15 cellular contexts compared by ENCODE assay signal in genomic region chr16:68288252-68288650, GRCh38. TPM values are rescaled to one million over a fixed set of nuclear protein-coding genes. Genes with fewer than 3 reads are reported as not detected.
A peak's percentile ranks its signal among the peaks of the same experiment; 100 is the strongest.
DNase-seq lines count a peak whose midpoint lies in the region; ATAC-seq, FAIRE-seq and TF ChIP-seq lines count a peak whose summit lies in the region.
"Had no signal": no experiment of that assay in that cellular context is flagged by ENCODE, and none has a peak within 500 bp of the region (broad histone marks: within the 10 kb centered on the region; RNA-seq: fewer than 3 reads in every experiment).

No MANE protein-coding gene starts in this region.

- H3K27ac Mint-ChIP-seq in naive thymus-derived CD4-positive, alpha-beta T cell: peak overlapping the region; percentile 84 to 92 (median 90)
- H3K27ac Mint-ChIP-seq: type B pancreatic cell had no signal

- H3K36me3 Mint-ChIP-seq in naive thymus-derived CD4-positive, alpha-beta T cell: peaks cover 12 to 60% (median 37%) of the 10 kb centered on the region in 5 donors

- POLR2A ChIA-PET in naive thymus-derived CD4-positive, alpha-beta T cell (lab: Charles Lee): interaction anchor here (0.6 to 13.7 kb wide), 5 partner anchors 8 to 362 kb away, joined by 3 to 531 read pairs (median 43); partner anchors contain the start of genes PRMT7, SLC7A6 and SLC7A6OS

- CTCF ChIA-PET in naive thymus-derived CD4-positive, alpha-beta T cell (lab: Charles Lee): interaction anchor here (0.7 to 27.4 kb wide), 7 partner anchors 12 to 129 kb away, joined by 3 to 317 read pairs (median 4); partner anchors contain the start of gene SLC7A6

- intact Hi-C loops in Right ventricle myocardium inferior (cut with DNase I): no loop called here
- intact Hi-C loops in cardiac septum (cut with DNase I): no loop called here
- intact Hi-C loops in breast epithelium (cut with DNase I; ENCODE audit: low total_unique reads): no loop called here
- intact Hi-C loops in naive thymus-derived CD4-positive, alpha-beta T cell (cut with micrococcal nuclease): loop anchor here in 1 of 2 donors (10.0 kb wide), 1 partner anchor 723 kb away; the partner anchor contains the start of gene CTCF
- intact Hi-C loops in vagina (cut with DNase I): no loop called here
- intact Hi-C loops in pancreas (cut with DNase I): loop anchor here in 1 of 3 donors (5.0 kb wide), 1 partner anchor 51 kb away; the partner anchor contains the start of gene ESRP2

- TF ChIP-seq CTCF in breast epithelium (IDR thresholded peaks at IDR 0.05): no peak
- TF ChIP-seq CTCF in vagina (IDR thresholded peaks at IDR 0.05): no peak
- no peak for TF ChIP-seq CTCF in pancreas (IDR thresholded peaks at IDR 0.05)

- DNase-seq in Right ventricle myocardium inferior (ENCODE audit: missing footprints) (no peak), cardiac septum (ENCODE audit: low spot score) (no peak), breast epithelium (ENCODE audit: low spot score in 2 of 2) (no peak), vagina (ENCODE audit: extremely low spot score in 2 of 2) (no peak), NCI-H345 treated with DMSO at 0.1 percent for 48 hours (lab: John Stamatoyannopoulos, UW; ENCODE audit: unreplicated experiment) (no peak), pancreas (no peak)
- DNase-seq in naive thymus-derived CD4-positive, alpha-beta T cell: no peak
- DNase-seq: cerebellar nuclear complex; NCI-H1694; NK-92 treated with Interleukin-12 subunit alpha and Interleukin-12 subunit beta, amount 100 ng/mL, for 24 hours had no signal

- peak overlapping the region; percentile 84 to 95 for H3K27ac ChIP-seq in breast epithelium
- H3K27ac ChIP-seq in naive thymus-derived CD4-positive, alpha-beta T cell (ENCODE audit: low read depth, low read length): peak overlapping the region; percentile 68
- H3K27ac ChIP-seq in vagina: peak overlapping the region; percentile 79
- no peak overlapping the region for H3K27ac ChIP-seq in pancreas

- no peaks in the 10 kb centered on the region for H3K27me3 ChIP-seq in breast epithelium
- H3K27me3 ChIP-seq in naive thymus-derived CD4-positive, alpha-beta T cell (ENCODE audit: control insufficient read depth in 2 of 2, insufficient read depth in 2 of 2, low read length in 2 of 2): no peaks in the 10 kb centered on the region
- H3K27me3 ChIP-seq in vagina: no peaks in the 10 kb centered on the region
- H3K27me3 ChIP-seq in pancreas: no peaks in the 10 kb centered on the region

- H3K9me3 ChIP-seq in breast epithelium (no peaks in the 10 kb centered on the region), vagina (no peaks in the 10 kb centered on the region), pancreas (no peaks in the 10 kb centered on the region)
- H3K9me3 ChIP-seq in naive thymus-derived CD4-positive, alpha-beta T cell (ENCODE audit: control insufficient read depth in 2 of 3, low read length in 3 of 3): no peaks in the 10 kb centered on the region

- peaks cover 0 to 13% of the 10 kb centered on the region in 2 donors for H3K4me1 ChIP-seq in breast epithelium
- H3K4me1 ChIP-seq in naive thymus-derived CD4-positive, alpha-beta T cell (ENCODE audit: control insufficient read depth in 2 of 2, insufficient read depth in 2 of 2, low read length in 2 of 2): peaks cover 91 to 95% of the 10 kb centered on the region in 2 donors
- H3K4me1 ChIP-seq in vagina: peaks cover 73% of the 10 kb centered on the region
- H3K4me1 ChIP-seq in pancreas: no peaks in the 10 kb centered on the region

- TF ChIP-seq POLR2A in breast epithelium (IDR thresholded peaks at IDR 0.05): no peak
- TF ChIP-seq POLR2A in vagina (IDR thresholded peaks at IDR 0.05): no peak

- peak; percentile 38 for ATAC-seq in Right ventricle myocardium inferior
- ATAC-seq in naive thymus-derived CD4-positive, alpha-beta T cell: no peak
- ATAC-seq in pancreas: no peak
- ATAC-seq in GM21619 (IDR thresholded peaks at IDR 0.05; ENCODE audit: unreplicated experiment): no peak
- ATAC-seq: HepG2 had no signal

- peak overlapping the region; percentile 72 to 93 (median 84) for H3K4me3 Mint-ChIP-seq in naive thymus-derived CD4-positive, alpha-beta T cell
- H3K4me3 Mint-ChIP-seq: type B pancreatic cell had no signal

- peaks cover 0 to 4% (median 0%) of the 10 kb centered on the region in 11 donors for H3K9me3 Mint-ChIP-seq in naive thymus-derived CD4-positive, alpha-beta T cell
- H3K9me3 Mint-ChIP-seq: type B pancreatic cell had no signal

- FAIRE-seq in pancreas (lab: Jason Lieb, UNC): no peak
- FAIRE-seq: G401.6, HepG2, keratinocyte had no signal

- WGBS in pancreas, 2 donors: 64 to 88% methylated on average over 1 of the region's 1 CpG

- no peaks in the 10 kb centered on the region for H3K36me3 ChIP-seq in breast epithelium
- peaks cover 0 to 29% (median under 1%) of the 10 kb centered on the region in 3 experiments for H3K36me3 ChIP-seq in naive thymus-derived CD4-positive, alpha-beta T cell (ENCODE audit: control insufficient read depth in 2 of 3, insufficient read depth in 3 of 3, low read length in 3 of 3)
- H3K36me3 ChIP-seq in vagina: peaks cover 0 to 6% of the 10 kb centered on the region in 2 donors
- H3K36me3 ChIP-seq in pancreas: no peaks in the 10 kb centered on the region

- H3K27me3 Mint-ChIP-seq in naive thymus-derived CD4-positive, alpha-beta T cell: no peaks in the 10 kb centered on the region
- H3K27me3 Mint-ChIP-seq: type B pancreatic cell had no signal

- H3K4me3 ChIP-seq in breast epithelium (peak overlapping the region in 1 of 3 donors; percentile 15), vagina (no peak overlapping the region), pancreas (no peak overlapping the region)
- no peak overlapping the region for H3K4me3 ChIP-seq in naive thymus-derived CD4-positive, alpha-beta T cell (ENCODE audit: low read length)

- peaks cover 77 to 100% (median 94%) of the 10 kb centered on the region in 7 donors for H3K4me1 Mint-ChIP-seq in naive thymus-derived CD4-positive, alpha-beta T cell

RNA-seq across cellular contexts. Expression of gene SLC7A6OS, which starts 22.5 kb away (rescaled TPM):
- total RNA-seq in Right ventricle myocardium inferior (12.4 TPM), cardiac septum (14.5 TPM), breast epithelium (10 to 100 TPM; 16.4 to 18.6 (median 16.5) TPM), vagina (15.5 TPM), pancreas (1 to 10 TPM; 6.4 to 8.1 (median 6.6) TPM)
- total RNA-seq in naive thymus-derived CD4-positive, alpha-beta T cell: 10 to 100 TPM; 31.4 to 50.3 (median 34.8) TPM
- 10 to 100 TPM; 22.1 to 35.6 TPM for polyA plus RNA-seq in naive thymus-derived CD4-positive, alpha-beta T cell
- 1 to 10 TPM; 5.2 to 5.8 TPM for polyA plus RNA-seq in pancreas

RNA-seq across cellular contexts. Expression of gene PRMT7, which starts 22.6 kb away (rescaled TPM):
- total RNA-seq in Right ventricle myocardium inferior (28.9 TPM), cardiac septum (24.2 TPM), breast epithelium (10 to 100 TPM; 38.4 to 53.4 (median 41.0) TPM), vagina (47.9 TPM), pancreas (10 to 100 TPM; 11.6 to 22.6 (median 15.6) TPM)
- total RNA-seq in naive thymus-derived CD4-positive, alpha-beta T cell: 10 to 100 TPM; 60.8 to 95.1 (median 89.4) TPM
- 10 to 100 TPM; 42.5 to 47.6 TPM for polyA plus RNA-seq in naive thymus-derived CD4-positive, alpha-beta T cell
- polyA plus RNA-seq in pancreas: 10 to 100 TPM; 43.9 to 47.9 TPM

RNA-seq across cellular contexts. Expression of gene SLC7A6, which starts 23.9 kb away (rescaled TPM):
- total RNA-seq in Right ventricle myocardium inferior (33.7 TPM), cardiac septum (42.4 TPM), breast epithelium (100 to 1,000 TPM in 1 of 3 donors, 10 to 100 TPM in 2; 43.2 to 284 (median 65.2) TPM), vagina (35.1 TPM), pancreas (1 to 10 TPM; 4.3 to 8.7 (median 6.0) TPM)
- total RNA-seq in naive thymus-derived CD4-positive, alpha-beta T cell: 100 to 1,000 TPM; 112 to 248 (median 207) TPM
- polyA plus RNA-seq in naive thymus-derived CD4-positive, alpha-beta T cell: 10 to 100 TPM; 29.3 to 31.1 TPM
- polyA plus RNA-seq in pancreas: 1 to 10 TPM; 3.1 to 5.4 TPM

RNA-seq across cellular contexts. Expression of gene PLA2G15, which starts 43.1 kb away (rescaled TPM):
- total RNA-seq in Right ventricle myocardium inferior: 43.8 TPM
- total RNA-seq in cardiac septum: 46.7 TPM
- 10 to 100 TPM; 15.4 to 34.7 (median 19.8) TPM for total RNA-seq in breast epithelium
- 10 to 100 TPM in 2 of 5 experiments, 1 to 10 TPM in 3; 8.5 to 16.8 (median 9.9) TPM for total RNA-seq in naive thymus-derived CD4-positive, alpha-beta T cell
- 10 to 100 TPM in 1 of 2 donors, 1 to 10 TPM in 1; 6.8 to 15.6 TPM for polyA plus RNA-seq in naive thymus-derived CD4-positive, alpha-beta T cell
- total RNA-seq in vagina: 18.2 TPM
- 10 to 100 TPM in 1 of 6 donors, 1 to 10 TPM in 5; 3.5 to 14.1 (median 5.1) TPM for total RNA-seq in pancreas
- 1 to 10 TPM; 6.1 to 8.4 TPM for polyA plus RNA-seq in pancreas

RNA-seq across cellular contexts. Expression of gene ESRP2, which starts 52.3 kb away (rescaled TPM):
- total RNA-seq in Right ventricle myocardium inferior (0.41 TPM), cardiac septum (not detected), breast epithelium (10 to 100 TPM in 2 of 3 donors, under 1 TPM in 1; 0.80 to 58.0 (median 26.5) TPM), vagina (71.0 TPM), pancreas (10 to 100 TPM; 20.1 to 43.4 (median 33.3) TPM)
- total RNA-seq in naive thymus-derived CD4-positive, alpha-beta T cell: not detected
- under 1 TPM; 0.11 to 0.29 TPM for polyA plus RNA-seq in naive thymus-derived CD4-positive, alpha-beta T cell
- 10 to 100 TPM; 35.5 to 45.5 TPM for polyA plus RNA-seq in pancreas

Comparison
In these comparisons a context has a peak if more than half of its experiments do, and no peak if none do; other contexts are left out.
1. H3K27ac ChIP-seq: peak in breast epithelium (2 of 2), naive thymus-derived CD4-positive, alpha-beta T cell (single experiment) and vagina (single experiment); none in pancreas (0 of 4).